ENCODE assay signal across 2 cellular contexts in genomic region chr4:143477487-143477886, GRCh38.
TF ChIP-seq lines count a peak whose summit lies in the region.

No MANE protein-coding gene starts in this region.

TF ChIP-seq in HepG2, 621 proteins besides CTCF, POLR2A, EP300 and RAD21:
- TF ChIP-seq HNRNPUL1 (IDR thresholded peaks at IDR 0.05; ENCODE audit: low read depth, low read length), result no peak
- TF ChIP-seq THAP11 (CRISPR knock-in tag; IDR thresholded peaks at IDR 0.05), result peak; percentile 54; the same call in 1 of the 2 replicates

TF ChIP-seq in K562, 482 proteins besides CTCF, POLR2A, EP300 and RAD21:
- TF ChIP-seq E2F5 (CRISPR knock-in tag; IDR thresholded peaks at IDR 0.05) (no peak), ZNF778 (CRISPR knock-in tag; IDR thresholded peaks at IDR 0.05) (no peak), ZNF740 (CRISPR knock-in tag; IDR thresholded peaks at IDR 0.05) (no peak), ZNF740 (tag; IDR thresholded peaks at IDR 0.05) (no peak), HCFC1 (IDR thresholded peaks at IDR 0.05; ENCODE audit: low read depth, low read length) (peak; percentile 59), ZNF717 (CRISPR knock-in tag; IDR thresholded peaks at IDR 0.05) (no peak), ZBTB5 (IDR thresholded peaks at IDR 0.05) (no peak), JUN (IDR thresholded peaks at IDR 0.05; ENCODE audit: borderline replicate concordance, low read depth, low read length) (no peak), JUN (CRISPR knock-in tag; IDR thresholded peaks at IDR 0.05; ENCODE audit: borderline replicate concordance) (no peak), ETV1 (tag; conservative IDR thresholded peaks at IDR 0.05; ENCODE audit: low read depth) (no peak), SIX5 (IDR thresholded peaks at IDR 0.05; ENCODE audit: borderline replicate concordance in 1 of 2, insufficient read depth in 1 of 2, low read depth in 1 of 2, low read length in 2 of 2) (peak in 1 of 2 experiments; percentile 25; a peak in 1 of 4 replicates)
TF ChIP-seq in K562: peak in this region for 2.
